Comparison of ENCODE assay signal across 18 cellular contexts in the genomic region with DNA sequence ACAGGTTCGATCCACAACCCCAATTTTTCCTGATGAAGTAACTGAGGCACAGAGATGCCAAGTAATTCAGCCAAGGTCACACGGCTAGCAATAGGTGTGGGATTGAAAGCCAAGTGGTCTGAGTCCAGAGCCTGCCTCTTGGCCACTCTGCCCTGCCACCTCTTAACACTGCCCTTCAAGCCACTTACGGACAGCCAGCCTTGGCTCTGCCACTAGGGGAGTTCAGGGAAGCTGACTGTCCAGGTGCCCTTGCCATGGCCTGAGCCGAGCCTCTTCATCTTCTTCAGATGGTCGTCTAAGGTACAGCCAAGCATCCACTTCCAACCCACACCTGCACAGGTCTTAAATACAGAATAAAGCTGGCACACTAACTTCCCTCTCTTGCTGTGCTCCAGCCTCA.
DNase-seq lines count a peak whose midpoint lies in the region; ATAC-seq and TF ChIP-seq lines count a peak whose summit lies in the region.
"Had no signal": no experiment of that assay in that cellular context is flagged by ENCODE, and none has a peak within 500 bp of the region (broad histone marks: within the 10 kb centered on the region; RNA-seq: fewer than 3 reads in every experiment).

No MANE protein-coding gene starts in this region.

- H3K4me3 Mint-ChIP-seq in activated CD4-positive, alpha-beta T cell treated with anti-CD3 and anti-CD28 coated beads, Interleukin-2, amount 10 ng/mL, durations not matched to agents 7 days and 5 days: peak overlapping the region; percentile 20
- H3K4me3 Mint-ChIP-seq in IgD-negative memory B cell: peak overlapping the region in 3 of 4 donors; percentile 21 to 71 (median 23)
- peak overlapping the region; percentile 59 for H3K4me3 Mint-ChIP-seq in stimulated activated effector memory CD8-positive, alpha-beta T cell treated with anti-CD3 and anti-CD28 coated beads, Interleukin-12 subunit alpha, Interleukin-12 subunit beta, amount 100 ng/mL, for 72 hours

- CTCF ChIA-PET in activated CD4-positive, alpha-beta T cell treated with anti-CD3 and anti-CD28 coated beads, Interleukin-2, amount 10 ng/mL, durations not matched to agents 7 days and 5 days (lab: Charles Lee): no interaction called here

- peaks cover 12% of the 10 kb centered on the region for H3K4me1 Mint-ChIP-seq in activated CD4-positive, alpha-beta T cell treated with anti-CD3 and anti-CD28 coated beads, Interleukin-2, amount 10 ng/mL, durations not matched to agents 7 days and 5 days
- H3K4me1 Mint-ChIP-seq in IgD-negative memory B cell: peaks cover 9 to 17% (median 16%) of the 10 kb centered on the region in 3 donors
- H3K4me1 Mint-ChIP-seq in stimulated activated effector memory CD8-positive, alpha-beta T cell treated with anti-CD3 and anti-CD28 coated beads, Interleukin-12 subunit alpha, Interleukin-12 subunit beta, amount 100 ng/mL, for 72 hours: peaks cover 6% of the 10 kb centered on the region

- intact Hi-C loops in esophagus muscularis mucosa (cut with DNase I): no loop called here

- TF ChIP-seq POLR2A in esophagus muscularis mucosa (IDR thresholded peaks at IDR 0.05; ENCODE audit: low read depth): no peak

- peaks cover 0 to 53% (median 6%) of the 10 kb centered on the region in 4 donors for H3K27me3 ChIP-seq in esophagus muscularis mucosa
- H3K27me3 ChIP-seq: SJCRH30 had no signal

- H3K27ac ChIP-seq in esophagus muscularis mucosa (replicated peaks in 1 of 4): no peak overlapping the region
- H3K27ac ChIP-seq: GM23248, RWPE1, SJCRH30 had no signal

- no peaks in the 10 kb centered on the region for H3K9me3 Mint-ChIP-seq in activated CD4-positive, alpha-beta T cell treated with anti-CD3 and anti-CD28 coated beads, Interleukin-2, amount 10 ng/mL, durations not matched to agents 7 days and 5 days
- H3K9me3 Mint-ChIP-seq in IgD-negative memory B cell: no peaks in the 10 kb centered on the region
- no peaks in the 10 kb centered on the region for H3K9me3 Mint-ChIP-seq in stimulated activated effector memory CD8-positive, alpha-beta T cell treated with anti-CD3 and anti-CD28 coated beads, Interleukin-12 subunit alpha, Interleukin-12 subunit beta, amount 100 ng/mL, for 72 hours
- H3K9me3 Mint-ChIP-seq: CD4-positive, CD25-positive, alpha-beta regulatory T cell had no signal

- WGBS in esophagus muscularis mucosa: 90% methylated on average over 4 of the region's 5 CpGs

- POLR2A ChIA-PET in activated CD4-positive, alpha-beta T cell treated with anti-CD3 and anti-CD28 coated beads, Interleukin-2, amount 10 ng/mL, durations not matched to agents 7 days and 5 days (lab: Charles Lee): no interaction called here

- peaks cover 29% of the 10 kb centered on the region for H3K27me3 Mint-ChIP-seq in activated CD4-positive, alpha-beta T cell treated with anti-CD3 and anti-CD28 coated beads, Interleukin-2, amount 10 ng/mL, durations not matched to agents 7 days and 5 days
- H3K27me3 Mint-ChIP-seq in IgD-negative memory B cell: peaks cover 9% of the 10 kb centered on the region

- H3K4me1 ChIP-seq in esophagus muscularis mucosa: peaks cover 0 to 13% (median 12%) of the 10 kb centered on the region in 4 donors

- H3K36me3 Mint-ChIP-seq in activated CD4-positive, alpha-beta T cell treated with anti-CD3 and anti-CD28 coated beads, Interleukin-2, amount 10 ng/mL, durations not matched to agents 7 days and 5 days (ENCODE audit: low read depth): no peaks in the 10 kb centered on the region
- peaks cover 1% of the 10 kb centered on the region for H3K36me3 Mint-ChIP-seq in IgD-negative memory B cell
- H3K36me3 Mint-ChIP-seq in stimulated activated effector memory CD8-positive, alpha-beta T cell treated with anti-CD3 and anti-CD28 coated beads, Interleukin-12 subunit alpha, Interleukin-12 subunit beta, amount 100 ng/mL, for 72 hours: no peaks in the 10 kb centered on the region
- H3K36me3 Mint-ChIP-seq: CD4-positive, CD25-positive, alpha-beta regulatory T cell had no signal

- no peaks in the 10 kb centered on the region for H3K9me3 ChIP-seq in esophagus muscularis mucosa
- H3K9me3 ChIP-seq: SJCRH30 had no signal

- H3K36me3 ChIP-seq in esophagus muscularis mucosa: no peaks in the 10 kb centered on the region
- H3K36me3 ChIP-seq: SJCRH30 had no signal

- H3K27ac Mint-ChIP-seq in activated CD4-positive, alpha-beta T cell treated with anti-CD3 and anti-CD28 coated beads, Interleukin-2, amount 10 ng/mL, durations not matched to agents 7 days and 5 days: no peak overlapping the region
- peak overlapping the region in 2 of 3 donors; percentile 17 to 96 for H3K27ac Mint-ChIP-seq in IgD-negative memory B cell
- no peak overlapping the region for H3K27ac Mint-ChIP-seq in stimulated activated effector memory CD8-positive, alpha-beta T cell treated with anti-CD3 and anti-CD28 coated beads, Interleukin-12 subunit alpha, Interleukin-12 subunit beta, amount 100 ng/mL, for 72 hours
- H3K27ac Mint-ChIP-seq: CD4-positive, CD25-positive, alpha-beta regulatory T cell had no signal

- no peak overlapping the region for H3K4me3 ChIP-seq in esophagus muscularis mucosa
- H3K4me3 ChIP-seq: GM23248, SJCRH30 had no signal

- TF ChIP-seq CTCF in esophagus muscularis mucosa (IDR thresholded peaks at IDR 0.05): no peak

- DNase-seq in activated CD4-positive, alpha-beta T cell treated with anti-CD3 and anti-CD28 coated beads, Interleukin-2, amount 10 ng/mL, durations not matched to agents 7 days and 5 days: no peak
- DNase-seq in activated CD4-positive, alpha-beta T cell treated with anti-CD3 and anti-CD28 coated beads for 4 hours: no peak
- peak; percentile 86 for DNase-seq in esophagus muscularis mucosa (ENCODE audit: extremely low spot score)
- no peak for DNase-seq in stimulated activated effector memory CD8-positive, alpha-beta T cell treated with anti-CD3 and anti-CD28 coated beads, Interleukin-12 subunit alpha, Interleukin-12 subunit beta, amount 100 ng/mL, for 72 hours (ENCODE audit: low spot score in 2 of 2)
- DNase-seq in left lobe of liver (ENCODE audit: low spot score): no peak
- DNase-seq: CD4-positive, CD25-positive, alpha-beta regulatory T cell; DMS79 treated with DMSO at 0.1 percent for 48 hours; GM23248; Karpas-422; NCI-H1105 treated with DMSO at 0.1 percent for 48 hours; NCI-H1930; NCI-H510A; NCI-H82; SJCRH30 had no signal

- peak; percentile 3 for ATAC-seq in stimulated activated effector memory CD8-positive, alpha-beta T cell treated with anti-CD3 and anti-CD28 coated beads, Interleukin-12 subunit alpha, Interleukin-12 subunit beta, amount 100 ng/mL, for 72 hours
- ATAC-seq in left lobe of liver (no peak), GM18870 (IDR thresholded peaks at IDR 0.05; ENCODE audit: unreplicated experiment) (no peak), HG02610 (IDR thresholded peaks at IDR 0.05; ENCODE audit: unreplicated experiment) (no peak)

- TF ChIP-seq EP300 in esophagus muscularis mucosa (IDR thresholded peaks at IDR 0.05): no peak

Comparison
In these comparisons a context has a peak if more than half of its experiments do, and no peak if none do; other contexts are left out.
1. H3K27ac Mint-ChIP-seq: peak in IgD-negative memory B cell (2 of 3); none in activated CD4-positive, alpha-beta T cell treated with anti-CD3 and anti-CD28 coated beads, Interleukin-2, amount 10 ng/mL, durations not matched to agents 7 days and 5 days (single experiment) and stimulated activated effector memory CD8-positive, alpha-beta T cell treated with anti-CD3 and anti-CD28 coated beads, Interleukin-12 subunit alpha, Interleukin-12 subunit beta, amount 100 ng/mL, for 72 hours (single experiment).
2. Peak in every context shown above with its lines, with median percentiles within 50 percentile points of each other: H3K4me3 Mint-ChIP-seq.